7 cellular contexts compared by ENCODE assay signal in the genomic region with DNA sequence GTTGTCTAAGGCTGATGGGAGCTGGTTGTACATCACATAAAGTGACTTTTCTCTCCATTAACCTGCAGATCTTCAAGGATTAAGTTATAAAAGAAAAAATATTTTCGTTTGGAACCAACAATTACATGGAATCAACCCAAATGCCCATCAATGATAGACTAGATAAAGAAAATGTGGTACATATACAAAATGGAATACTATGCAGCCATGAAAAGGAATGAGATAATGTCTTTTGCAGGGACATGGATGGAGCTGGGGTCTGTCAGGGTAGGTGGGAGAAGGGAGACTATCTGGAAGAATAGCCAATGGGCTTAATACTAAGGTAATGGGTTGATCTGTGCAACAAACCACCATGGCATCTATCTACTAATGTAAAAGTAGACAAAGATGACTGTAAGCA.
"Had no signal": no experiment of that assay in that cellular context is flagged by ENCODE, and none has a peak within 500 bp of the region (broad histone marks: within the 10 kb centered on the region; RNA-seq: fewer than 3 reads in every experiment).

No MANE protein-coding gene starts in this region.

- H3K4me2 ChIP-seq: GM23338 had no signal

- H3K9me3 ChIP-seq: HAP-1 had no signal

- H3K4me3 ChIP-seq: GM23338, HAP-1, K562 had no signal

- H3K36me3 ChIP-seq: HAP-1 had no signal

- DNase-seq: H7, IMR-90 had no signal

- H2AFZ ChIP-seq: GM23338 had no signal

- H3K4me1 ChIP-seq: HAP-1 had no signal

- FAIRE-seq: HTR-8/SVneo, K562 had no signal

- ATAC-seq: GM23338, HCT116, K562 had no signal
